In the genomic region with DNA sequence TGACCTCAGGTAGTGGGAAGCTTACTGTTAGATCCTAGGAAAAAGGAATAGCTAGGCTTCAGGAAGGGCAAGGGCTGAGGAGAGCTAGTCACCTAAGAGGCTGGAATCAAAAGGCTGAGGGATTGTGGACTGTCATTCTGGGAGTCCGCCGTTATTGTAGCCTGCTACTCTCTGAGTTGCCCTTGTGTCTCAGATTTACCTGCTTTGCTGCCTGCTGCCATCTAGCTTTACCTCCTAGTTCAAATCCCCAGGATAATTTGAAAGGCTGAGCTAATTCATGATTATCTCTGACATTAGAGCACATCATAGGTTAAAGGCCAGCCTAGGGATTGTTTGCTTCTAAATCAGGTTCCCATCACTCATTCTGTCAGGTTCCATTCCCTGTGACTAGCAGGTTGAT, we compare ENCODE assay signal across 30 cellular contexts.
A peak's percentile ranks its signal among the peaks of the same experiment; 100 is the strongest.
DNase-seq lines count a peak whose midpoint lies in the region; ATAC-seq and TF ChIP-seq lines count a peak whose summit lies in the region.
"Had no signal": no experiment of that assay in that cellular context is flagged by ENCODE, and none has a peak within 500 bp of the region (broad histone marks: within the 10 kb centered on the region; RNA-seq: fewer than 3 reads in every experiment).

No MANE protein-coding gene starts in this region.

- H3K23me2 ChIP-seq in H9 (ENCODE audit: insufficient read length, low read depth, low read length, poor library complexity, severe bottlenecking): no peaks in the 10 kb centered on the region

- H3K4ac ChIP-seq in H9 (ENCODE audit: low read depth, low read length): no peak overlapping the region

- no peaks in the 10 kb centered on the region for H3K79me1 ChIP-seq in H9 (ENCODE audit: insufficient read depth, low read depth, low read length, poor library complexity, severe bottlenecking)

- H3K23ac ChIP-seq in H9 (ENCODE audit: insufficient read length, low read depth, low read length): no peak overlapping the region

- H3T11ph ChIP-seq in H9 (ENCODE audit: low read length): no peak overlapping the region

- peaks cover 2% of the 10 kb centered on the region; the same call in 1 of the 2 replicates for H3K79me2 ChIP-seq in H9 (ENCODE audit: insufficient read depth, low read length)

- DNase-seq in H9 (no peak), RWPE2 (ENCODE audit: low spot score) (no peak), epithelial cell of esophagus (ENCODE audit: low read depth) (no peak), psoas muscle (no peak), RWPE1 (ENCODE audit: low spot score) (no peak), SHP77 treated with DMSO at 0.1 percent for 48 hours (lab: John Stamatoyannopoulos, UW) (no peak), globus pallidus (ENCODE audit: low spot score) (no peak)
- DNase-seq in activated naive CD8-positive, alpha-beta T cell treated with anti-CD3 and anti-CD28 coated beads, Interleukin-2, amount 50 U/mL, for 24 hours: no peak
- DNase-seq: 8988T; ACHN; BE2C; CD8-positive, alpha-beta memory T cell; DMS 273 treated with DMSO at 0.1 percent for 48 hours; DMS79; GF-D8; GOT3; Karpas-422; NCI-H1092; NCI-H1417 treated with DMSO at 0.1 percent for 48 hours; NCI-H1694 treated with DMSO at 0.1 percent for 48 hours; NCI-H2081 treated with DMSO at 0.1 percent for 48 hours; NCI-H2171 treated with DMSO at 0.1 percent for 48 hours; NCI-H345; NCI-H510A treated with DMSO at 0.1 percent for 48 hours; NCI-H748 treated with DMSO at 0.1 percent for 48 hours; NK-92 treated with Interleukin-12 subunit alpha and Interleukin-12 subunit beta, amount 100 ng/mL, for 24 hours; PC-9; SK-N-SH had no signal

- peaks cover 8 to 21% (median 10%) of the 10 kb centered on the region in 3 experiments for H3K36me3 Mint-ChIP-seq in H9 (ENCODE audit: insufficient read depth in 1 of 3, low read depth in 3 of 3)
- no peaks in the 10 kb centered on the region for H3K36me3 Mint-ChIP-seq in activated naive CD8-positive, alpha-beta T cell treated with anti-CD3 and anti-CD28 coated beads, Interleukin-2, amount 50 U/mL, for 24 hours (ENCODE audit: low read depth)
- H3K36me3 Mint-ChIP-seq: CD14-positive monocyte; CD8-positive, alpha-beta memory T cell had no signal

- TF ChIP-seq CTCF in H9 (conservative IDR thresholded peaks at IDR 0.05): no peak
- peak; percentile 9 for TF ChIP-seq CTCF in RWPE2 (IDR thresholded peaks at IDR 0.05; ENCODE audit: poor library complexity, severe bottlenecking)
- TF ChIP-seq CTCF in epithelial cell of esophagus (IDR thresholded peaks at IDR 0.05; ENCODE audit: insufficient read depth, low read depth, low read length, missing control alignments): peak; percentile 27
- no peak for TF ChIP-seq CTCF in psoas muscle (IDR thresholded peaks at IDR 0.05)
- no peak for TF ChIP-seq CTCF in RWPE1 (conservative IDR thresholded peaks at IDR 0.05; ENCODE audit: low read depth)

- no peak overlapping the region for H2BK20ac ChIP-seq in H9 (ENCODE audit: low read depth, low read length, poor library complexity, severe bottlenecking)

- H4K20me1 ChIP-seq in H9 (ENCODE audit: control insufficient read depth, insufficient read depth, insufficient read length): no peaks in the 10 kb centered on the region

- no peaks in the 10 kb centered on the region for H3K9me3 ChIP-seq in H9 (ENCODE audit: control insufficient read depth, low read depth, low read length)
- H3K9me3 ChIP-seq in RWPE2 (ENCODE audit: severe bottlenecking): no peaks in the 10 kb centered on the region
- no peaks in the 10 kb centered on the region for H3K9me3 ChIP-seq in psoas muscle
- H3K9me3 ChIP-seq: BE2C, SK-N-SH had no signal

- H4K8ac ChIP-seq in H9 (replicated peaks; ENCODE audit: insufficient read length, low read depth, low read length): no peak overlapping the region

- no peak overlapping the region for H3K18ac ChIP-seq in H9 (ENCODE audit: insufficient read length, low read depth, low read length)

- H4K5ac ChIP-seq in H9 (ENCODE audit: insufficient read length, low read depth, low read length): no peak overlapping the region

- peaks cover 12 to 14% of the 10 kb centered on the region in 2 experiments for H3K9me3 Mint-ChIP-seq in H9
- no peaks in the 10 kb centered on the region for H3K9me3 Mint-ChIP-seq in activated naive CD8-positive, alpha-beta T cell treated with anti-CD3 and anti-CD28 coated beads, Interleukin-2, amount 50 U/mL, for 24 hours
- H3K9me3 Mint-ChIP-seq: CD8-positive, alpha-beta memory T cell had no signal

- H2BK12ac ChIP-seq in H9 (ENCODE audit: insufficient read length, low read depth, low read length): no peak overlapping the region

- peaks cover 7% of the 10 kb centered on the region; the same call in 1 of the 2 replicates for H3K4me1 ChIP-seq in H9 (ENCODE audit: insufficient read depth, low read length)
- H3K4me1 ChIP-seq in RWPE2 (ENCODE audit: insufficient read depth, poor library complexity, severe bottlenecking): peaks cover 25% of the 10 kb centered on the region
- peaks cover 41% of the 10 kb centered on the region for H3K4me1 ChIP-seq in psoas muscle
- H3K4me1 ChIP-seq: BE2C had no signal

- H3K27ac Mint-ChIP-seq in H9: peak overlapping the region in 2 of 3 experiments; percentile 42 to 76; a peak in 3 of 7 replicates
- no peak overlapping the region for H3K27ac Mint-ChIP-seq in activated naive CD8-positive, alpha-beta T cell treated with anti-CD3 and anti-CD28 coated beads, Interleukin-2, amount 50 U/mL, for 24 hours
- H3K27ac Mint-ChIP-seq: CD14-positive monocyte; CD8-positive, alpha-beta memory T cell had no signal

- H2BK120ac ChIP-seq in H9 (ENCODE audit: low read depth, low read length, poor library complexity, severe bottlenecking): no peak overlapping the region

- no peak overlapping the region for H2BK15ac ChIP-seq in H9 (ENCODE audit: low read depth, low read length)

- WGBS in H9 (ENCODE audit: extremely low coverage, insufficient read length, low lambda C conversion rate): no CpG with 5 or more reads among the region's 2 CpGs
- 43 to 70% (median 56%) methylated on average over 2 of the region's 2 CpGs for WGBS in psoas muscle, 3 donors

- H3K4me3 ChIP-seq in RWPE2 (ENCODE audit: severe bottlenecking) (no peak overlapping the region), epithelial cell of esophagus (ENCODE audit: low read length) (no peak overlapping the region), psoas muscle (no peak overlapping the region)
- H3K4me3 ChIP-seq: PC-9 had no signal

- no peak overlapping the region for H3K4me3 Mint-ChIP-seq in H9
- H3K4me3 Mint-ChIP-seq in activated naive CD8-positive, alpha-beta T cell treated with anti-CD3 and anti-CD28 coated beads, Interleukin-2, amount 50 U/mL, for 24 hours: no peak overlapping the region
- H3K4me3 Mint-ChIP-seq: CD14-positive monocyte; CD8-positive, alpha-beta memory T cell had no signal

- H3K4me1 Mint-ChIP-seq in H9: peaks cover 25 to 41% of the 10 kb centered on the region in 2 experiments
- no peaks in the 10 kb centered on the region for H3K4me1 Mint-ChIP-seq in activated naive CD8-positive, alpha-beta T cell treated with anti-CD3 and anti-CD28 coated beads, Interleukin-2, amount 50 U/mL, for 24 hours
- H3K4me1 Mint-ChIP-seq: CD8-positive, alpha-beta memory T cell had no signal

- H3K27me3 Mint-ChIP-seq in H9 (ENCODE audit: low read depth): no peaks in the 10 kb centered on the region
- H3K27me3 Mint-ChIP-seq in activated naive CD8-positive, alpha-beta T cell treated with anti-CD3 and anti-CD28 coated beads, Interleukin-2, amount 50 U/mL, for 24 hours: peaks cover 2% of the 10 kb centered on the region

- CTCF ChIA-PET in RWPE1 (lab: Yijun Ruan, JAX): no interaction called here

- no peak overlapping the region for H3K9ac ChIP-seq in H9 (ENCODE audit: extremely low read depth, insufficient read length, low read length)
- H3K9ac ChIP-seq: SK-N-SH had no signal

- no peak overlapping the region for H3K27ac ChIP-seq in H9 (ENCODE audit: insufficient read length, low read depth, low read length)
- H3K27ac ChIP-seq in RWPE2 (ENCODE audit: poor library complexity, severe bottlenecking): no peak overlapping the region
- H3K27ac ChIP-seq in psoas muscle: peak overlapping the region; percentile 83
- H3K27ac ChIP-seq in RWPE1: no peak overlapping the region
- H3K27ac ChIP-seq: PC-9 had no signal

- H2AFZ ChIP-seq in H9 (ENCODE audit: low read length): no peak overlapping the region
- H2AFZ ChIP-seq: PC-9 had no signal

- no peak overlapping the region for H3K4me2 ChIP-seq in H9 (ENCODE audit: insufficient read depth, insufficient read length, low read length)
- H3K4me2 ChIP-seq: PC-9, SK-N-SH had no signal

- H4K91ac ChIP-seq in H9 (ENCODE audit: insufficient read length, low read depth, low read length): no peak overlapping the region

- H3K36me3 ChIP-seq in RWPE2 (ENCODE audit: low read depth): no peaks in the 10 kb centered on the region
- no peaks in the 10 kb centered on the region for H3K36me3 ChIP-seq in psoas muscle (ENCODE audit: insufficient read depth in 1 of 2, low read depth in 1 of 2)
- H3K36me3 ChIP-seq: BE2C had no signal

- ATAC-seq in RWPE2 (ENCODE audit: low read depth): no peak
- no peak for ATAC-seq in psoas muscle
- no peak for ATAC-seq in activated naive CD8-positive, alpha-beta T cell treated with anti-CD3 and anti-CD28 coated beads, Interleukin-2, amount 50 U/mL, for 24 hours
- ATAC-seq: HepG2 had no signal

- no peak overlapping the region for H2BK5ac ChIP-seq in H9 (ENCODE audit: insufficient read length, low read length)

- POLR2A ChIA-PET in RWPE1 (lab: Yijun Ruan, JAX; ENCODE audit: low non-redundant PET): no interaction called here

- no peak overlapping the region for H3K14ac ChIP-seq in H9 (ENCODE audit: insufficient read depth, low read length)

- intact Hi-C loops in psoas muscle (cut with DNase I): no loop called here

- no peak overlapping the region for H2AK5ac ChIP-seq in H9 (ENCODE audit: insufficient read length, low read length)

- H3K27me3 ChIP-seq in H9 (ENCODE audit: insufficient read depth, low read length): no peaks in the 10 kb centered on the region
- H3K27me3 ChIP-seq in RWPE2 (ENCODE audit: insufficient read depth, poor library complexity, severe bottlenecking): no peaks in the 10 kb centered on the region
- H3K27me3 ChIP-seq in psoas muscle (ENCODE audit: insufficient read depth in 3 of 3, low read length in 2 of 3): no peaks in the 10 kb centered on the region
- H3K27me3 ChIP-seq: BE2C had no signal

- no peak overlapping the region for H3K56ac ChIP-seq in H9 (ENCODE audit: insufficient read length, low read depth, low read length)

Comparison
In these comparisons a context has a peak if more than half of its experiments do, and no peak if none do; other contexts are left out.
1. CTCF ChIP-seq: peak in RWPE2 (single experiment) and epithelial cell of esophagus (single experiment); none in H9 (single experiment), psoas muscle (single experiment) and RWPE1 (single experiment).